Comparison of ENCODE assay signal across 24 cellular contexts in the genomic region with DNA sequence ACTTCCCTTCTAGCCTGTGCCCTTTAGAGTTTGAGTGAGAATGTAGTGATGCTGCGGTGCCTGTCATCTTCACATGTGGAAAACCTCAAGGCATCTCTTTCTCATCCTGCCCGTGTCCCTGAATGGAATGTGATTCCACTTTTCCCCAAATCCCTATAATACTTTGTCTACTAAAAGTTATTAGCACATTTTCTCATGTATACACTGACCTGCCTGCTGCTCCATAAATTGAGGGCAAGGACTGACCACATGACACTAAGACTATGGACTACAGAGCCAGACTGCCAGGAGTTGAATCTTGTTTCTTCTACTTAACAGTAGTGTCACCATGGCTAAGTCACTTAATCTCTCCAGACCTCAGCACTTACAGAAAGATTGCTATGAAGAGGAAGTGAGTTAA.
"Had no signal": no experiment of that assay in that cellular context is flagged by ENCODE, and none has a peak within 500 bp of the region (broad histone marks: within the 10 kb centered on the region; RNA-seq: fewer than 3 reads in every experiment).

No MANE protein-coding gene starts in this region.

- H2AFZ ChIP-seq: PC-9 had no signal

- DNase-seq: IMR-90, Karpas-422, KG1, MM.1S, NCI-H1048, NCI-H1105, NCI-H1417, NCI-H1436 treated with DMSO at 0.1 percent for 48 hours, NCI-H1694, NCI-H187 treated with DMSO at 0.1 percent for 48 hours, NCI-H2029 treated with DMSO at 0.1 percent for 48 hours, NCI-H2171 treated with DMSO at 0.1 percent for 48 hours, NCI-H345, NCI-H446 treated with DMSO at 0.1 percent for 48 hours, NCI-H510A treated with DMSO at 0.1 percent for 48 hours, NCI-H526, OCI-M1, PC-9, Peyer's patch, SHP77 treated with DMSO at 0.1 percent for 48 hours, SJCRH30 had no signal

- H3K9me3 ChIP-seq: Peyer's patch, SJCRH30 had no signal

- H3K4me3 ChIP-seq: PC-9, Peyer's patch, SJCRH30 had no signal

- ATAC-seq: HepG2, Right ventricle myocardium inferior, SK-N-SH treated with all-trans-retinoic acid at 6 μM for 48 hours had no signal

- H3K4me2 ChIP-seq: PC-9 had no signal

- H3K4me1 ChIP-seq: Peyer's patch had no signal

- H3K36me3 ChIP-seq: Peyer's patch, SJCRH30 had no signal

- H3K27me3 ChIP-seq: Peyer's patch, SJCRH30 had no signal

- H3K27ac ChIP-seq: PC-9, Peyer's patch, SJCRH30 had no signal
